In genomic region chr3:116000315-116000714, GRCh38 we compare ENCODE assay signal across 9 cellular contexts.
DNase-seq lines count a peak whose midpoint lies in the region; ATAC-seq, FAIRE-seq and TF ChIP-seq lines count a peak whose summit lies in the region.
"Had no signal": no experiment of that assay in that cellular context is flagged by ENCODE, and none has a peak within 500 bp of the region (broad histone marks: within the 10 kb centered on the region; RNA-seq: fewer than 3 reads in every experiment).

No MANE protein-coding gene starts in this region.

- no peaks in the 10 kb centered on the region for H3K79me2 ChIP-seq in HepG2 (ENCODE audit: insufficient read depth, low read length)

- H3K36me3 Mint-ChIP-seq in naive thymus-derived CD8-positive, alpha-beta T cell, result no peaks in the 10 kb centered on the region

- peaks cover 0 to 3% (median 1%) of the 10 kb centered on the region in 5 donors for H3K27me3 Mint-ChIP-seq in naive thymus-derived CD8-positive, alpha-beta T cell

- TF ChIP-seq RAD21 in HepG2 (CRISPR knock-in tag; IDR thresholded peaks at IDR 0.05), result no peak

- no peaks in the 10 kb centered on the region for H3K4me1 Mint-ChIP-seq in naive thymus-derived CD8-positive, alpha-beta T cell

- H3K27ac ChIP-seq in HepG2 (ENCODE audit: extremely low read length, insufficient read depth, low read length), result no peak overlapping the region
- H3K27ac ChIP-seq: SK-N-MC had no signal

- TF ChIP-seq EP300 in HepG2 (IDR thresholded peaks at IDR 0.05; ENCODE audit: low read depth in 2 of 2, low read length in 2 of 2) (no peak), HepG2 (CRISPR knock-in tag; IDR thresholded peaks at IDR 0.05; ENCODE audit: borderline replicate concordance) (no peak)

- TF ChIP-seq POLR2A in HepG2 (IDR thresholded peaks at IDR 0.05; ENCODE audit: insufficient read depth in 1 of 2, low read depth in 2 of 2, low read length in 2 of 2), result no peak

- POLR2A ChIA-PET in HepG2 (lab: Yijun Ruan, JAX), result no interaction called here
- POLR2A ChIA-PET in naive thymus-derived CD8-positive, alpha-beta T cell (lab: Charles Lee), result no interaction called here

- H3K36me3 ChIP-seq in HepG2 (replicated peaks in 1 of 2; ENCODE audit: control insufficient read depth in 1 of 2, insufficient read depth in 2 of 2, low read length in 2 of 2), result no peaks in the 10 kb centered on the region
- H3K36me3 ChIP-seq in mucosa of descending colon (ENCODE audit: low read depth), result no peaks in the 10 kb centered on the region

- no peak overlapping the region for H3K4me3 Mint-ChIP-seq in naive thymus-derived CD8-positive, alpha-beta T cell

- WGBS in HepG2 (ENCODE audit: low lambda C conversion rate), result 9% methylated on average over 3 of the region's 3 CpGs

- DNase-seq in RPMI7951 (ENCODE audit: low read depth) (peak; percentile 92), HepG2 (ENCODE audit: low spot score) (peak; percentile 20), left colon (no peak), mucosa of descending colon (no peak)
- no peak for DNase-seq in naive thymus-derived CD8-positive, alpha-beta T cell
- no peak for DNase-seq in activated naive CD4-positive, alpha-beta T cell (lab: John Stamatoyannopoulos, UW)

- no peak for FAIRE-seq in HepG2 (lab: Jason Lieb, UNC)

- H3K27ac Mint-ChIP-seq in naive thymus-derived CD8-positive, alpha-beta T cell, result no peak overlapping the region

- H3K4me2 ChIP-seq in HepG2 (ENCODE audit: low read depth, low read length), result no peak overlapping the region

- BruUV-seq in HepG2 (replicated peaks; lab: Mats Ljungman, UMichigan), result no TSS peak

- no peaks in the 10 kb centered on the region for H4K20me1 ChIP-seq in HepG2 (ENCODE audit: insufficient read depth, low read length)

- H2AFZ ChIP-seq in HepG2 (ENCODE audit: low read length), result no peak overlapping the region

- CTCF ChIA-PET in HepG2 (lab: Yijun Ruan, JAX; ENCODE audit: low intra/inter-chr PET ratio, low total read pairs), result no interaction called here

- H3K4me3 ChIP-seq in HepG2 (replicated peaks in 1 of 3; ENCODE audit: insufficient read depth in 1 of 3, low read depth in 2 of 3, low read length in 3 of 3), result no peak overlapping the region
- H3K4me3 ChIP-seq in mucosa of descending colon, result no peak overlapping the region
- H3K4me3 ChIP-seq: SK-N-MC had no signal

- H3K9me3 Mint-ChIP-seq in naive thymus-derived CD8-positive, alpha-beta T cell, result peaks cover 0 to 7% (median 0%) of the 10 kb centered on the region in 9 donors

- intact Hi-C loops in HepG2 (cut with micrococcal nuclease; ENCODE audit: unreplicated experiment) (no loop called here), left colon (cut with DNase I, micrococcal nuclease) (no loop called here), mucosa of descending colon (cut with DNase I, micrococcal nuclease) (no loop called here)

- TF ChIP-seq CTCF in HepG2 (CRISPR knock-in tag; IDR thresholded peaks at IDR 0.05), result no peak
- TF ChIP-seq CTCF in mucosa of descending colon (IDR thresholded peaks at IDR 0.05), result no peak

- peak; percentile 72 for ATAC-seq in GM18517 (IDR thresholded peaks at IDR 0.05; ENCODE audit: unreplicated experiment)
- peak; percentile 71 for ATAC-seq in HG02840 (IDR thresholded peaks at IDR 0.05; ENCODE audit: low FRiP score, unreplicated experiment)
- no peak; the same call in 2 of the 3 replicates for ATAC-seq in HepG2
- ATAC-seq in naive thymus-derived CD8-positive, alpha-beta T cell, result no peak
- no peak for ATAC-seq in left colon
- ATAC-seq in mucosa of descending colon, result no peak

- no peaks in the 10 kb centered on the region for H3K27me3 ChIP-seq in HepG2 (ENCODE audit: control insufficient read depth in 1 of 2, insufficient read depth in 2 of 2, low read length in 2 of 2)

- H3K4me1 ChIP-seq in HepG2 (ENCODE audit: insufficient read depth, low read length) (no peaks in the 10 kb centered on the region), mucosa of descending colon (ENCODE audit: low read depth) (no peaks in the 10 kb centered on the region)

- no peaks in the 10 kb centered on the region for H3K9me3 ChIP-seq in HepG2 (ENCODE audit: low read length)
- H3K9me3 ChIP-seq in mucosa of descending colon, result no peaks in the 10 kb centered on the region

- in situ Hi-C loops in HepG2 (cut with HindIII; ENCODE audit: extremely low pct_ligation_motif_present, low pct_unique_long_range_greater_than_20kb), result no loop called here

- no peak overlapping the region for H3K9ac ChIP-seq in HepG2 (ENCODE audit: insufficient read depth, low read depth, low read length)

TF ChIP-seq in HepG2, 621 proteins besides CTCF, POLR2A, EP300 and RAD21:
- TF ChIP-seq FOSL2 (CRISPR knock-in tag; IDR thresholded peaks at IDR 0.05) (peak; percentile 86), ZSCAN22 (CRISPR knock-in tag; IDR thresholded peaks at IDR 0.05) (no peak)
TF ChIP-seq in HepG2: peak in this region for 1.

Comparison
In these comparisons a context has a peak if more than half of its experiments do, and no peak if none do; other contexts are left out.
1. ATAC-seq: peak in GM18517 (single experiment) and HG02840 (single experiment); none in HepG2 (single experiment), naive thymus-derived CD8-positive, alpha-beta T cell (0 of 2), left colon (single experiment) and mucosa of descending colon (single experiment).
2. DNase-seq: peak in RPMI7951 (single experiment) and HepG2 (single experiment); none in naive thymus-derived CD8-positive, alpha-beta T cell (0 of 10), left colon (0 of 2), mucosa of descending colon (0 of 3) and activated naive CD4-positive, alpha-beta T cell (0 of 4).